Comparison of ENCODE assay signal across 8 cellular contexts in genomic region chr20:37344506-37345338, GRCh38. TPM values are rescaled to one million over a fixed set of nuclear protein-coding genes. Genes with fewer than 3 reads are reported as not detected.
DNase-seq lines count a peak whose midpoint lies in the region; ATAC-seq and TF ChIP-seq lines count a peak whose summit lies in the region.

No MANE protein-coding gene starts in this region.

- H3K9me3 ChIP-seq in lower lobe of right lung (no peaks in the 10 kb centered on the region), upper lobe of right lung (no peaks in the 10 kb centered on the region)

- ATAC-seq in lower lobe of right lung (peak; percentile 77 to 81), upper lobe of right lung (peak; percentile 65), GM21529 (IDR thresholded peaks at IDR 0.05; ENCODE audit: unreplicated experiment) (no peak)

- peaks cover 31% of the 10 kb centered on the region for H3K27me3 Mint-ChIP-seq in activated naive CD4-positive, alpha-beta T cell treated with anti-CD3 and anti-CD28 coated beads, Interleukin-2, amount 10 ng/mL, durations not matched to agents 7 days and 5 days
- no peaks in the 10 kb centered on the region for H3K27me3 Mint-ChIP-seq in activated naive CD8-positive, alpha-beta T cell treated with anti-CD3 and anti-CD28 coated beads for 36 hours

- TF ChIP-seq CTCF in lower lobe of right lung (IDR thresholded peaks at IDR 0.05) (no peak), upper lobe of right lung (IDR thresholded peaks at IDR 0.05) (no peak)

- H3K4me3 ChIP-seq in lower lobe of right lung (peak overlapping the region; percentile 64), upper lobe of right lung (peak overlapping the region; percentile 67)

- DNase-seq in activated naive CD4-positive, alpha-beta T cell treated with anti-CD3 and anti-CD28 coated beads, Interleukin-2, amount 10 ng/mL, durations not matched to agents 7 days and 5 days, result no peak
- no peak for DNase-seq in activated naive CD4-positive, alpha-beta T cell treated with anti-CD3 and anti-CD28 coated beads, Interleukin-2, amount 50 U/mL, for 16 hours
- no peak for DNase-seq in activated naive CD8-positive, alpha-beta T cell treated with anti-CD3 and anti-CD28 coated beads for 36 hours
- DNase-seq in lower lobe of right lung (peak; percentile 77), upper lobe of right lung (peak; percentile 83), COR-L47 (lab: John Stamatoyannopoulos, UW) (no peak), amniotic stem cell (lab: John Stamatoyannopoulos, UW) (no peak)

- H3K27ac Mint-ChIP-seq in activated naive CD4-positive, alpha-beta T cell treated with anti-CD3 and anti-CD28 coated beads, Interleukin-2, amount 10 ng/mL, durations not matched to agents 7 days and 5 days, result no peak overlapping the region
- no peak overlapping the region for H3K27ac Mint-ChIP-seq in activated naive CD8-positive, alpha-beta T cell treated with anti-CD3 and anti-CD28 coated beads for 36 hours

- H3K4me3 Mint-ChIP-seq in activated naive CD4-positive, alpha-beta T cell treated with anti-CD3 and anti-CD28 coated beads, Interleukin-2, amount 10 ng/mL, durations not matched to agents 7 days and 5 days, result peak overlapping the region; percentile 76
- peak overlapping the region; percentile 77 for H3K4me3 Mint-ChIP-seq in activated naive CD8-positive, alpha-beta T cell treated with anti-CD3 and anti-CD28 coated beads for 36 hours

- H3K4me1 Mint-ChIP-seq in activated naive CD4-positive, alpha-beta T cell treated with anti-CD3 and anti-CD28 coated beads, Interleukin-2, amount 10 ng/mL, durations not matched to agents 7 days and 5 days, result peaks cover 23% of the 10 kb centered on the region
- peaks cover 22% of the 10 kb centered on the region for H3K4me1 Mint-ChIP-seq in activated naive CD8-positive, alpha-beta T cell treated with anti-CD3 and anti-CD28 coated beads for 36 hours

- H3K4me1 ChIP-seq in lower lobe of right lung (peaks cover 38% of the 10 kb centered on the region), upper lobe of right lung (peaks cover 21% of the 10 kb centered on the region)

- intact Hi-C loops in lower lobe of right lung (cut with DNase I) (no loop called here), upper lobe of right lung (cut with DNase I) (no loop called here)

- H3K27me3 ChIP-seq in lower lobe of right lung (ENCODE audit: low read depth) (no peaks in the 10 kb centered on the region), upper lobe of right lung (no peaks in the 10 kb centered on the region)

- H3K27ac ChIP-seq in lower lobe of right lung (peak overlapping the region; percentile 82), upper lobe of right lung (peak overlapping the region; percentile 81)

- H3K9me3 Mint-ChIP-seq in activated naive CD4-positive, alpha-beta T cell treated with anti-CD3 and anti-CD28 coated beads, Interleukin-2, amount 10 ng/mL, durations not matched to agents 7 days and 5 days, result no peaks in the 10 kb centered on the region
- H3K9me3 Mint-ChIP-seq in activated naive CD8-positive, alpha-beta T cell treated with anti-CD3 and anti-CD28 coated beads for 36 hours, result no peaks in the 10 kb centered on the region

- H3K36me3 ChIP-seq in lower lobe of right lung (no peaks in the 10 kb centered on the region), upper lobe of right lung (no peaks in the 10 kb centered on the region)

- no peaks in the 10 kb centered on the region for H3K36me3 Mint-ChIP-seq in activated naive CD4-positive, alpha-beta T cell treated with anti-CD3 and anti-CD28 coated beads, Interleukin-2, amount 10 ng/mL, durations not matched to agents 7 days and 5 days
- no peaks in the 10 kb centered on the region for H3K36me3 Mint-ChIP-seq in activated naive CD8-positive, alpha-beta T cell treated with anti-CD3 and anti-CD28 coated beads for 36 hours

- CTCF ChIA-PET in activated naive CD4-positive, alpha-beta T cell treated with anti-CD3 and anti-CD28 coated beads, Interleukin-2, amount 10 ng/mL, durations not matched to agents 7 days and 5 days (lab: Charles Lee), result interaction anchor here (0.7 to 1.0 kb wide), 2 partner anchors 144 to 190 kb away, joined by 3 read pairs; no protein-coding TSS in a partner anchor

RNA-seq across cellular contexts. Expression of gene SRC, which starts 1.2 kb away (rescaled TPM):
- total RNA-seq in activated naive CD8-positive, alpha-beta T cell treated with anti-CD3 and anti-CD28 coated beads for 36 hours, result 1 to 10 TPM; 1.1 to 1.9 TPM
- total RNA-seq in lower lobe of right lung (72.7 TPM), upper lobe of right lung (64.0 TPM)

RNA-seq across cellular contexts. Expression of gene MANBAL, which starts 55.3 kb away (rescaled TPM):
- 10 to 100 TPM; 11.2 to 12.8 TPM for total RNA-seq in activated naive CD8-positive, alpha-beta T cell treated with anti-CD3 and anti-CD28 coated beads for 36 hours
- total RNA-seq in lower lobe of right lung, result 28.2 TPM
- 30.8 TPM for total RNA-seq in upper lobe of right lung

Comparison
In these comparisons a context has a peak if more than half of its experiments do, and no peak if none do; other contexts are left out.
1. DNase-seq: peak in lower lobe of right lung (single experiment) and upper lobe of right lung (single experiment); none in activated naive CD4-positive, alpha-beta T cell treated with anti-CD3 and anti-CD28 coated beads, Interleukin-2, amount 10 ng/mL, durations not matched to agents 7 days and 5 days (single experiment), activated naive CD4-positive, alpha-beta T cell treated with anti-CD3 and anti-CD28 coated beads, Interleukin-2, amount 50 U/mL, for 16 hours (single experiment), activated naive CD8-positive, alpha-beta T cell treated with anti-CD3 and anti-CD28 coated beads for 36 hours (single experiment), COR-L47 (single experiment) and amniotic stem cell (single experiment).
2. RNA of gene SRC, which starts 1.2 kb away (total RNA-seq): 72.7 TPM in lower lobe of right lung (single experiment) and 64.0 TPM in upper lobe of right lung (single experiment); 1.1 to 1.9 TPM in activated naive CD8-positive, alpha-beta T cell treated with anti-CD3 and anti-CD28 coated beads for 36 hours; every median in the first group is over 10 times any median in the second.